Comparison of ENCODE assay signal across 34 cellular contexts in the genomic region with DNA sequence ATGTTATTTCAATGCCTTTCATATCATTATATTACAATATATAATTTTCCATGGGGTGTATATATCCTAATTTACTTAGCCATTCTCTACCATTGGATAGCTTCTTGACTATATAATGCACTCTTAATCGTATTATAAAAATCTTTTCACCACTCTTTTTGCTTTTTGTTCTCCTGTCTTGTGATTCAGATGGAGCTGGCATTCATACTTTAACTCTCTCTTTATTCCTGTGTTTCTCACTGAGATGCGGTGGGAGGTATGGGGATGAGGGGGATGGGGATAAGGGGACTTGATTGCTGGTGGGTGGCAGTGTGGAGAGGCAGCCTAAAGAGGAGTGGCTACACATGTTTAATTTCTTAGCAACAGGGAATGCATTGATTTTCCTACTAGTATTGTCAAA.
"Had no signal": no experiment of that assay in that cellular context is flagged by ENCODE, and none has a peak within 500 bp of the region (broad histone marks: within the 10 kb centered on the region; RNA-seq: fewer than 3 reads in every experiment).

No MANE protein-coding gene starts in this region.

- H3K27me3 ChIP-seq: MG63 had no signal

- H3K4me3 ChIP-seq: MG63 had no signal

- H3K9me3 ChIP-seq: MG63 had no signal

- DNase-seq: Karpas-422, Kasumi-1, MG63, MM.1S, MV-4-11, NCI-H1048, NCI-H1092, NCI-H1092 treated with DMSO at 0.1 percent for 48 hours, NCI-H1105, NCI-H1105 treated with DMSO at 0.1 percent for 48 hours, NCI-H1417 treated with DMSO at 0.1 percent for 48 hours, NCI-H1436, NCI-H1436 treated with DMSO at 0.1 percent for 48 hours, NCI-H146, NCI-H1694, NCI-H1694 treated with DMSO at 0.1 percent for 48 hours, NCI-H187, NCI-H187 treated with DMSO at 0.1 percent for 48 hours, NCI-H1930, NCI-H2029, NCI-H2029 treated with DMSO at 0.1 percent for 48 hours, NCI-H2081, NCI-H2081 treated with DMSO at 0.1 percent for 48 hours, NCI-H2107, NCI-H2171, NCI-H2171 treated with DMSO at 0.1 percent for 48 hours, NCI-H2227 treated with DMSO at 0.1 percent for 48 hours, NCI-H226, NCI-H345, NCI-H446, NCI-H446 treated with DMSO at 0.1 percent for 48 hours, NCI-H510A, NCI-H510A treated with DMSO at 0.1 percent for 48 hours, NCI-H524 had no signal

- H3K36me3 ChIP-seq: MG63 had no signal
